ENCODE assay signal across 25 cellular contexts in genomic region chr2:154189963-154190362, GRCh38.
"Had no signal": no experiment of that assay in that cellular context is flagged by ENCODE, and none has a peak within 500 bp of the region (broad histone marks: within the 10 kb centered on the region; RNA-seq: fewer than 3 reads in every experiment).

No MANE protein-coding gene starts in this region.

- H3K79me2 ChIP-seq: hepatocyte had no signal

- H3K4me1 Mint-ChIP-seq: activated naive CD8-positive, alpha-beta T cell treated with anti-CD3 and anti-CD28 coated beads for 36 hours; central memory CD8-positive, alpha-beta T cell had no signal

- H2AFZ ChIP-seq: hepatocyte had no signal

- H3K9me3 Mint-ChIP-seq: type B pancreatic cell had no signal

- H3K4me3 ChIP-seq: breast epithelium, hepatocyte, left ventricle myocardium inferior, pancreas, psoas muscle, thoracic aorta, vagina had no signal

- H3K9me3 ChIP-seq: neutrophil, pancreas, vagina had no signal

- H3K36me3 ChIP-seq: breast epithelium, left ventricle myocardium inferior, neutrophil, pancreas, thoracic aorta, vagina had no signal

- ATAC-seq: foreskin keratinocyte; natural killer cell treated with Interleukin-12 subunit alpha and Interleukin-12 subunit beta and Interleukin-15 and Interleukin-18, amount 100 ng/mL, for 72 hours; pancreas; psoas muscle; right cardiac atrium had no signal

- H3K27ac ChIP-seq: breast epithelium, foreskin keratinocyte, hepatocyte, left ventricle myocardium inferior, neutrophil, pancreas, psoas muscle, thoracic aorta, vagina had no signal

- H3K4me2 ChIP-seq: hepatocyte had no signal

- H3K36me3 Mint-ChIP-seq: activated naive CD8-positive, alpha-beta T cell treated with anti-CD3 and anti-CD28 coated beads for 36 hours; natural killer cell treated with Interleukin-12 subunit alpha and Interleukin-12 subunit beta and Interleukin-15 and Interleukin-18, amount 100 ng/mL, for 72 hours; type B pancreatic cell had no signal

- H3K4me3 Mint-ChIP-seq: activated naive CD8-positive, alpha-beta T cell treated with anti-CD3 and anti-CD28 coated beads for 36 hours; activated T-cell treated with anti-CD3 and anti-CD28 coated beads, Interleukin-2, amount 50 U/mL, for 24 hours; central memory CD8-positive, alpha-beta T cell; mesothelial cell of epicardium; natural killer cell treated with Interleukin-12 subunit alpha and Interleukin-12 subunit beta and Interleukin-15 and Interleukin-18, amount 100 ng/mL, for 72 hours; type B pancreatic cell had no signal

- H3K27me3 Mint-ChIP-seq: activated naive CD8-positive, alpha-beta T cell treated with anti-CD3 and anti-CD28 coated beads for 36 hours; activated T-cell treated with anti-CD3 and anti-CD28 coated beads, Interleukin-2, amount 50 U/mL, for 24 hours; central memory CD8-positive, alpha-beta T cell; natural killer cell treated with Interleukin-12 subunit alpha and Interleukin-12 subunit beta and Interleukin-15 and Interleukin-18, amount 100 ng/mL, for 72 hours; type B pancreatic cell had no signal

- H3K4me1 ChIP-seq: breast epithelium, foreskin keratinocyte, left ventricle myocardium inferior, pancreas, psoas muscle, vagina had no signal

- H3K27me3 ChIP-seq: breast epithelium, foreskin keratinocyte, hepatocyte, neutrophil, pancreas, vagina had no signal

- H3K27ac Mint-ChIP-seq: activated naive CD8-positive, alpha-beta T cell treated with anti-CD3 and anti-CD28 coated beads for 36 hours; activated T-cell treated with anti-CD3 and anti-CD28 coated beads, Interleukin-2, amount 50 U/mL, for 24 hours; activated T-helper 2 cell treated with anti-CD3 and anti-CD28 coated beads, Interferon-gamma antibody, Interleukin-2, Interleukin-4, amounts not matched to agents 10 μg/mL and 5 μg/mL and 100 μg/mL, durations not matched to agents 14 hours and 24 hours and 36 hours; mesothelial cell of epicardium; natural killer cell treated with Interleukin-12 subunit alpha and Interleukin-12 subunit beta and Interleukin-15 and Interleukin-18, amount 100 ng/mL, for 72 hours; type B pancreatic cell had no signal

- DNase-seq: activated CD4-positive, alpha-beta T cell treated with anti-CD3 and anti-CD28 coated beads, Interleukin-2, amount 50 U/mL, for 4 hours; activated CD8-positive, alpha-beta memory T cell treated with anti-CD3 and anti-CD28 coated beads for 24 hours; activated CD8-positive, alpha-beta memory T cell treated with anti-CD3 and anti-CD28 coated beads, Interleukin-2, amount 50 U/mL, for 4 hours; activated naive CD4-positive, alpha-beta T cell; activated naive CD8-positive, alpha-beta T cell treated with anti-CD3 and anti-CD28 coated beads for 36 hours; activated T-cell treated with anti-CD3 and anti-CD28 coated beads, Interleukin-2, amount 50 U/mL, for 24 hours; effector memory CD4-positive, alpha-beta T cell; foreskin keratinocyte; kidney glomerular epithelial cell; left ventricle myocardium inferior; pancreas; psoas muscle; right cardiac atrium; stimulated activated CD4-positive, alpha-beta T cell treated with anti-CD3 and anti-CD28 coated beads, Interleukin-4, amount 100 ng/mL, for 24 hours; stimulated activated naive CD4-positive, alpha-beta T cell treated with Interleukin-2 at 50 U/mL for 16 hours had no signal
